In the genomic region with DNA sequence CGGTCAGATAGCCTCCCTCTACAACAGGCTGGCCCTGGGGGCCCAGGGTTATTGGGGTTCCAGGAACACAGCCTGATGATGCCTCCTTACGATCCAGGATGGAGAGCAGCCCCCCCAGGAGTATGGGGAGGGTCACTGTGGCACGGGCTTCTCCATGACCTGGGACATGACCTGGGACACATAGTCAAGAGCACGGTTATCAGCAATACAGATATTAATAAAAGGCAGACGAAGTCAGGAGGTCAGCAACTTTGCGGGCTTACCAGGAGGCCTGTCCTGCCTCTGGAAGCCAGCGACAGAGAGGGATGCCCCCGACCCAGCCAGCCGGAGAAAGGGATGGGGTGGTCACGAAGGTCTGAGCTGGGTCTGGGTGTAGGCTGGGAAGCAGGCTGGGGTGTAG, we compare ENCODE assay signal across 8 cellular contexts. TPM values are rescaled to one million over a fixed set of nuclear protein-coding genes. Genes with fewer than 3 reads are reported as not detected.
DNase-seq lines count a peak whose midpoint lies in the region; TF ChIP-seq lines count a peak whose summit lies in the region.

No MANE protein-coding gene starts in this region.

- no peaks in the 10 kb centered on the region for H3K27me3 Mint-ChIP-seq in IgD-negative memory B cell
- H3K27me3 Mint-ChIP-seq in nephron (ENCODE audit: low read depth): peaks cover 6% of the 10 kb centered on the region

- in situ Hi-C loops in ACHN (cut with HindIII; ENCODE audit: low pct_ligation_motif_present, low pct_unique_long_range_greater_than_20kb, low sequenced_read_pairs): no loop called here

- peak overlapping the region; percentile 64 to 95 (median 84) for H3K4me3 ChIP-seq in BLaER1 treated with 17β-estradiol and CSF1 and Interleukin-3, amounts not matched to agents 10 nM and 100 nM

- peaks cover 12 to 75% (median 46%) of the 10 kb centered on the region in 11 experiments; a peak in 19 of 22 replicates for H4K20me1 ChIP-seq in BLaER1 treated with 17β-estradiol and CSF1 and Interleukin-3, amounts not matched to agents 10 nM and 100 nM

- peak overlapping the region; percentile 86 to 100 (median 96) for H3K4me2 ChIP-seq in BLaER1 treated with 17β-estradiol and CSF1 and Interleukin-3, amounts not matched to agents 10 nM and 100 nM

- H3K36me3 ChIP-seq in BLaER1 treated with 17β-estradiol and CSF1 and Interleukin-3, amounts not matched to agents 10 nM and 100 nM: peaks cover 55 to 81% (median 75%) of the 10 kb centered on the region in 11 experiments

- peak overlapping the region; percentile 88 to 97 (median 93) for H3K9ac ChIP-seq in BLaER1 treated with 17β-estradiol and CSF1 and Interleukin-3, amounts not matched to agents 10 nM and 100 nM

- H3K27ac Mint-ChIP-seq in IgD-negative memory B cell: peak overlapping the region; percentile 96 to 100 (median 99)
- H3K27ac Mint-ChIP-seq in nephron: peak overlapping the region; percentile 93 to 96 (median 94)

- H3K9me3 Mint-ChIP-seq in IgD-negative memory B cell (no peaks in the 10 kb centered on the region), nephron (no peaks in the 10 kb centered on the region)

- DNase-seq in ACHN (no peak), GM20000 (ENCODE audit: low spot score) (no peak), SW480 (ENCODE audit: low spot score) (no peak), GF-D8 (lab: John Stamatoyannopoulos, UW) (no peak)

- peaks cover 0 to 11% (median 8%) of the 10 kb centered on the region in 3 donors for H3K4me1 Mint-ChIP-seq in IgD-negative memory B cell
- H3K4me1 Mint-ChIP-seq in nephron: no peaks in the 10 kb centered on the region

- no peaks in the 10 kb centered on the region for H3K9me3 ChIP-seq in BLaER1 treated with 17β-estradiol and CSF1 and Interleukin-3, amounts not matched to agents 10 nM and 100 nM (replicated peaks in 1 of 11)

- no peaks in the 10 kb centered on the region for H3K27me3 ChIP-seq in BLaER1 treated with 17β-estradiol and CSF1 and Interleukin-3, amounts not matched to agents 10 nM and 100 nM

- TF ChIP-seq CTCF in nephron (IDR thresholded peaks at IDR 0.05; ENCODE audit: unreplicated experiment in 3 of 3) (no peak), GM20000 (IDR thresholded peaks at IDR 0.05; ENCODE audit: extremely low read depth, missing control alignments) (no peak)

- H3K36me3 Mint-ChIP-seq in IgD-negative memory B cell: peaks cover 4% of the 10 kb centered on the region
- H3K36me3 Mint-ChIP-seq in nephron (ENCODE audit: low read depth): peaks cover 32% of the 10 kb centered on the region

- H3K4me3 Mint-ChIP-seq in IgD-negative memory B cell (peak overlapping the region; percentile 93 to 99 (median 97)), nephron (peak overlapping the region; percentile 96 to 97 (median 96))

- peaks cover 12 to 41% (median 14%) of the 10 kb centered on the region in 10 experiments for H3K4me1 ChIP-seq in BLaER1 treated with 17β-estradiol and CSF1 and Interleukin-3, amounts not matched to agents 10 nM and 100 nM

- H3K27ac ChIP-seq in BLaER1 treated with 17β-estradiol and CSF1 and Interleukin-3, amounts not matched to agents 10 nM and 100 nM: peak overlapping the region; percentile 81 to 96 (median 91)
- peak overlapping the region; percentile 51 for H3K27ac ChIP-seq in cingulate gyrus (ENCODE audit: low read depth, low read length)

RNA-seq across cellular contexts. Expression of a gene that starts 0.8 kb away (rescaled TPM):
- polyA plus RNA-seq in IgD-negative memory B cell: 14.0 TPM

RNA-seq across cellular contexts. Expression of a gene that starts 7.4 kb away (rescaled TPM):
- 204 TPM for polyA plus RNA-seq in IgD-negative memory B cell

RNA-seq across cellular contexts. Expression of a gene that starts 15.1 kb away (rescaled TPM):
- not detected for polyA plus RNA-seq in IgD-negative memory B cell

RNA-seq across cellular contexts. Expression of a gene that starts 50.6 kb away (rescaled TPM):
- 0.09 TPM for polyA plus RNA-seq in IgD-negative memory B cell
